In genomic region chr6:119079288-119079809, GRCh38 we compare ENCODE assay signal across 8 cellular contexts. TPM values are rescaled to one million over a fixed set of nuclear protein-coding genes. Genes with fewer than 3 reads are reported as not detected.
DNase-seq lines count a peak whose midpoint lies in the region; ATAC-seq and TF ChIP-seq lines count a peak whose summit lies in the region.

No MANE protein-coding gene starts in this region.

- no peaks in the 10 kb centered on the region for H3K9me3 ChIP-seq in MM.1S (replicated peaks; ENCODE audit: insufficient read depth, low read length)

- H3K27ac Mint-ChIP-seq in naive B cell: peak overlapping the region in 2 of 6 donors; percentile 18 to 29

- no peaks in the 10 kb centered on the region for H3K79me2 ChIP-seq in MM.1S (ENCODE audit: low read length)

- H2AFZ ChIP-seq in MM.1S (ENCODE audit: low read length): peak overlapping the region; percentile 81

- H3K36me3 ChIP-seq in MM.1S (replicated peaks; ENCODE audit: insufficient read depth, low read length): no peaks in the 10 kb centered on the region

- peak; percentile 34 for DNase-seq in DMS114 treated with DMSO at 0.1 percent for 48 hours (lab: John Stamatoyannopoulos, UW; ENCODE audit: unreplicated experiment)
- DNase-seq in MM.1S: no peak
- no peak for DNase-seq in coronary artery (ENCODE audit: low spot score)
- DNase-seq in naive B cell: no peak
- no peak for DNase-seq in GM10248 (ENCODE audit: extremely low spot score)

- H3K4me3 Mint-ChIP-seq in naive B cell: peak overlapping the region; percentile 87 to 96 (median 92)

- no peak for TF ChIP-seq CTCF in MM.1S (IDR thresholded peaks at IDR 0.05; ENCODE audit: low read length)
- no peak for TF ChIP-seq CTCF in coronary artery (IDR thresholded peaks at IDR 0.05)
- TF ChIP-seq CTCF in GM10248 (IDR thresholded peaks at IDR 0.05; ENCODE audit: control extremely low read depth, extremely low read depth, low read depth, missing control alignments): no peak

- no peak for ATAC-seq in naive B cell (ENCODE audit: low read depth in 2 of 2)
- no peak for ATAC-seq in HG03039 (IDR thresholded peaks at IDR 0.05; ENCODE audit: unreplicated experiment)
- ATAC-seq in GM18498 (IDR thresholded peaks at IDR 0.05; ENCODE audit: unreplicated experiment): no peak
- no peak for ATAC-seq in GM21825 (IDR thresholded peaks at IDR 0.05; ENCODE audit: unreplicated experiment)

- H3K4me1 Mint-ChIP-seq in naive B cell: peaks cover 6 to 14% (median 13%) of the 10 kb centered on the region in 3 donors

- H3K27ac ChIP-seq in MM.1S (ENCODE audit: low read length) (no peak overlapping the region), coronary artery (peak overlapping the region; percentile 64 to 83)

- H3K9me2 ChIP-seq in MM.1S (replicated peaks; ENCODE audit: insufficient read depth, low read length): no peaks in the 10 kb centered on the region

- H3K27me3 Mint-ChIP-seq in naive B cell: peaks cover 22 to 28% (median 28%) of the 10 kb centered on the region in 3 donors

- H3K4me1 ChIP-seq in MM.1S (ENCODE audit: low read length): no peaks in the 10 kb centered on the region

- H3K4me2 ChIP-seq in MM.1S (ENCODE audit: low read depth, low read length): peak overlapping the region; percentile 97

- peaks cover 10% of the 10 kb centered on the region; the same call in 1 of the 2 replicates for H3K27me3 ChIP-seq in MM.1S (replicated peaks; ENCODE audit: insufficient read depth, low read length)

- peaks cover 10% of the 10 kb centered on the region for H3F3A ChIP-seq in MM.1S (ENCODE audit: insufficient read depth, low read length)

- CTCF ChIA-PET in GM10248 (lab: Yijun Ruan, JAX): interaction anchor here (1.1 kb wide), 1 partner anchor 24 kb away, joined by 3 read pairs; no protein-coding TSS in a partner anchor

- POLR2A ChIA-PET in GM10248 (lab: Yijun Ruan, JAX): no interaction called here

- H3K9me3 Mint-ChIP-seq in naive B cell: peaks cover 4 to 22% (median 11%) of the 10 kb centered on the region in 7 donors

- H3K36me3 Mint-ChIP-seq in naive B cell: peaks cover 8 to 12% of the 10 kb centered on the region in 2 donors

- no peaks in the 10 kb centered on the region for H4K20me1 ChIP-seq in MM.1S (ENCODE audit: insufficient read depth, low read length)

- H3K4me3 ChIP-seq in MM.1S (ENCODE audit: low read length) (peak overlapping the region; percentile 70), coronary artery (peak overlapping the region; percentile 93)

- H3K9ac ChIP-seq in MM.1S (ENCODE audit: low read length): peak overlapping the region; percentile 30; the same call in 1 of the 2 replicates

RNA-seq across cellular contexts. Expression of gene FAM184A, which starts 0.9 kb away (rescaled TPM):
- polyA plus RNA-seq in naive B cell (ENCODE audit: low read depth in 6 of 6): not detected
